In genomic region chr21:41428311-41428710, GRCh38 we compare ENCODE assay signal across 19 cellular contexts. TPM values are rescaled to one million over a fixed set of nuclear protein-coding genes. Genes with fewer than 3 reads are reported as not detected.
A peak's percentile ranks its signal among the peaks of the same experiment; 100 is the strongest.
DNase-seq lines count a peak whose midpoint lies in the region; ATAC-seq and TF ChIP-seq lines count a peak whose summit lies in the region.
"Had no signal": no experiment of that assay in that cellular context is flagged by ENCODE, and none has a peak within 500 bp of the region (broad histone marks: within the 10 kb centered on the region; RNA-seq: fewer than 3 reads in every experiment).

No MANE protein-coding gene starts in this region.

- H3K27me3 Mint-ChIP-seq in T-helper 1 cell treated with Interleukin-12 subunit alpha and Interleukin-12 subunit beta and Interleukin-4 antibody, amounts not matched to agents 30 μg/mL and 1 μg/mL, for 36 hours (ENCODE audit: low read depth): no peaks in the 10 kb centered on the region
- peaks cover 36% of the 10 kb centered on the region for H3K27me3 Mint-ChIP-seq in GM23338 (ENCODE audit: insufficient read depth, low read depth, poor library complexity)

- H3K79me2 ChIP-seq in ACC112 (ENCODE audit: control insufficient read depth, insufficient read depth, low read length, unreplicated experiment) (peaks cover 79% of the 10 kb centered on the region), GM23338 (replicated peaks; ENCODE audit: insufficient read depth) (no peaks in the 10 kb centered on the region)
- H3K79me2 ChIP-seq: hepatocyte had no signal

- 0 out of 2 replicates have a peak overlapping the region, but pooled peaks have one; percentile 91 for H3K4me2 ChIP-seq in GM23338
- H3K4me2 ChIP-seq: hepatocyte, neural progenitor cell, SK-N-SH had no signal

- 0 out of 2 replicates have a peak, but pooled peaks cover 1% of the 10 kb centered on the region for H3K9me2 ChIP-seq in GM23338 (ENCODE audit: insufficient read depth)
- H3K9me2 ChIP-seq: SK-N-SH had no signal

- peaks cover 65% of the 10 kb centered on the region for H3K36me3 Mint-ChIP-seq in T-helper 1 cell treated with Interleukin-12 subunit alpha and Interleukin-12 subunit beta and Interleukin-4 antibody, amounts not matched to agents 30 μg/mL and 1 μg/mL, for 36 hours (ENCODE audit: low read depth)
- H3K36me3 Mint-ChIP-seq in GM23338 (ENCODE audit: low read depth): no peaks in the 10 kb centered on the region

- H3K27ac Mint-ChIP-seq in T-helper 1 cell treated with Interleukin-12 subunit alpha and Interleukin-12 subunit beta and Interleukin-4 antibody, amounts not matched to agents 30 μg/mL and 1 μg/mL, for 36 hours: peak overlapping the region; percentile 98
- no peak overlapping the region for H3K27ac Mint-ChIP-seq in GM23338
- H3K27ac Mint-ChIP-seq: neural progenitor cell had no signal

- no peak for DNase-seq in T-helper 1 cell
- DNase-seq in GM23338 (ENCODE audit: low spot score): no peak
- DNase-seq in coronary artery (ENCODE audit: low spot score): peak; percentile 65
- no peak for DNase-seq in NCI-H526 (lab: John Stamatoyannopoulos, UW)
- DNase-seq in SHP77 (lab: John Stamatoyannopoulos, UW): no peak
- DNase-seq in GM13977 (ENCODE audit: low spot score): no peak
- DNase-seq: caudate nucleus, DMS79 treated with DMSO at 0.1 percent for 48 hours, KG1, NCI-H1092, NCI-H69, SK-N-SH, thyroid gland had no signal

- ATAC-seq in GM23338: no peak

- in situ Hi-C loops in GM13977 (cut with MboI; ENCODE audit: low pct_unique_long_range_greater_than_20kb, low sequenced_read_pairs, unreplicated experiment): no loop called here

- H3K36me3 ChIP-seq in ACC112 (ENCODE audit: insufficient read depth, low read length) (peaks cover 58% of the 10 kb centered on the region), GM23338 (ENCODE audit: insufficient read depth) (no peaks in the 10 kb centered on the region)
- H3K36me3 ChIP-seq: neural progenitor cell had no signal

- H2AFZ ChIP-seq in ACC112 (ENCODE audit: low read length, unreplicated experiment) (no peak overlapping the region), GM23338 (no peak overlapping the region)
- H2AFZ ChIP-seq: hepatocyte, neural progenitor cell had no signal

- H4K20me1 ChIP-seq in GM23338 (replicated peaks; ENCODE audit: insufficient read depth): no peaks in the 10 kb centered on the region

- H3K27me3 ChIP-seq in ACC112 (ENCODE audit: insufficient read depth, low read length) (no peaks in the 10 kb centered on the region), GM23338 (ENCODE audit: insufficient read depth) (peaks cover 42% of the 10 kb centered on the region)
- H3K27me3 ChIP-seq: adrenal gland, hepatocyte, thyroid gland had no signal

- H3K4me3 Mint-ChIP-seq in T-helper 1 cell treated with Interleukin-12 subunit alpha and Interleukin-12 subunit beta and Interleukin-4 antibody, amounts not matched to agents 30 μg/mL and 1 μg/mL, for 36 hours: peak overlapping the region; percentile 96
- H3K4me3 Mint-ChIP-seq in GM23338: no peak overlapping the region

- peak overlapping the region; percentile 81 for H3K4me3 ChIP-seq in ACC112 (ENCODE audit: low read depth, low read length)
- H3K4me3 ChIP-seq in GM23338: no peak overlapping the region
- H3K4me3 ChIP-seq in coronary artery: no peak overlapping the region
- H3K4me3 ChIP-seq: adrenal gland, hepatocyte, neural progenitor cell, thyroid gland had no signal

- H3F3A ChIP-seq in GM23338 (replicated peaks; ENCODE audit: low read depth): no peaks in the 10 kb centered on the region

- H3K27ac ChIP-seq in ACC112 (ENCODE audit: low read depth, low read length) (no peak overlapping the region), GM23338 (ENCODE audit: low read depth) (no peak overlapping the region), coronary artery (no peak overlapping the region)
- H3K27ac ChIP-seq: 22Rv1, adrenal gland, hepatocyte, neural progenitor cell, thyroid gland had no signal

- H3K9me3 Mint-ChIP-seq in T-helper 1 cell treated with Interleukin-12 subunit alpha and Interleukin-12 subunit beta and Interleukin-4 antibody, amounts not matched to agents 30 μg/mL and 1 μg/mL, for 36 hours: no peaks in the 10 kb centered on the region
- no peaks in the 10 kb centered on the region; the same call in 2 of the 3 replicates for H3K9me3 Mint-ChIP-seq in GM23338
- H3K9me3 Mint-ChIP-seq: neural progenitor cell had no signal

- peaks cover 57% of the 10 kb centered on the region for H3K4me1 ChIP-seq in ACC112 (ENCODE audit: control insufficient read depth, insufficient read depth, low read length, unreplicated experiment)
- H3K4me1 ChIP-seq in GM23338 (ENCODE audit: insufficient read depth): peaks cover 6% of the 10 kb centered on the region; the same call in 1 of the 2 replicates
- H3K4me1 ChIP-seq: neural progenitor cell had no signal

- peaks cover 61% of the 10 kb centered on the region for H3K4me1 Mint-ChIP-seq in T-helper 1 cell treated with Interleukin-12 subunit alpha and Interleukin-12 subunit beta and Interleukin-4 antibody, amounts not matched to agents 30 μg/mL and 1 μg/mL, for 36 hours (ENCODE audit: low read depth)
- H3K4me1 Mint-ChIP-seq in GM23338: peaks cover 12% of the 10 kb centered on the region; the same call in 2 of the 3 replicates

- TF ChIP-seq CTCF in GM23338 (conservative IDR thresholded peaks at IDR 0.05; ENCODE audit: low read depth in 2 of 2) (no peak), coronary artery (IDR thresholded peaks at IDR 0.05) (no peak), GM13977 (IDR thresholded peaks at IDR 0.05; ENCODE audit: extremely low read depth, insufficient read depth, missing control alignments) (no peak)

TF ChIP-seq in GM23338, 12 proteins besides CTCF, POLR2A, EP300 and RAD21 (continues in another document):
- TF ChIP-seq JUNB (IDR thresholded peaks at IDR 0.05; ENCODE audit: unreplicated experiment) (no peak), REST (IDR thresholded peaks at IDR 0.05; ENCODE audit: unreplicated experiment) (no peak), CREB1 (CRISPR knock-in tag; IDR thresholded peaks at IDR 0.05; ENCODE audit: low read depth) (no peak), ZNF331 (CRISPR knock-in tag; IDR thresholded peaks at IDR 0.05; ENCODE audit: low read depth) (no peak), EZH2 (IDR thresholded peaks at IDR 0.05; ENCODE audit: low read depth, unreplicated experiment) (no peak), ZNF114 (CRISPR knock-in tag; IDR thresholded peaks at IDR 0.05) (no peak), EZH2phosphoT487 (IDR thresholded peaks at IDR 0.05; ENCODE audit: unreplicated experiment) (no peak), NANOG (IDR thresholded peaks at IDR 0.05; ENCODE audit: borderline replicate concordance) (no peak), ETS1 (IDR thresholded peaks at IDR 0.05) (no peak), STAT1 (IDR thresholded peaks at IDR 0.05; ENCODE audit: unreplicated experiment) (no peak)

RNA-seq across cellular contexts. Expression of gene MX1, which starts 2.3 kb away (rescaled TPM):
- total RNA-seq in GM23338 (2014; rRNA removed; shearing (Covaris generic)): 5.4 and 6.5 TPM in 2 replicates
- 2.1 and 3.1 TPM in 2 replicates for polyA plus RNA-seq in GM23338 (2016; fragmentation: Nextera tagmentation; extraction: Ambion mirVana)
